In genomic region chr4:20249333-20249732, GRCh38 we compare ENCODE assay signal across 10 cellular contexts. TPM values are rescaled to one million over a fixed set of nuclear protein-coding genes. Genes with fewer than 3 reads are reported as not detected.
DNase-seq lines count a peak whose midpoint lies in the region; ATAC-seq and TF ChIP-seq lines count a peak whose summit lies in the region.
"Had no signal": no experiment of that assay in that cellular context is flagged by ENCODE, and none has a peak within 500 bp of the region (broad histone marks: within the 10 kb centered on the region; RNA-seq: fewer than 3 reads in every experiment).

No MANE protein-coding gene starts in this region.

- H3K27me3 ChIP-seq in AG04450 (ENCODE audit: control insufficient read depth, insufficient read depth, low read length) = no peaks in the 10 kb centered on the region
- no peaks in the 10 kb centered on the region for H3K27me3 ChIP-seq in adipocyte (replicated peaks; ENCODE audit: control insufficient read depth, insufficient read depth, low read length)

- H3K36me3 ChIP-seq in adipocyte (ENCODE audit: control insufficient read depth, insufficient read depth, low read length, severe bottlenecking) = no peaks in the 10 kb centered on the region

- CTCF ChIA-PET in AG04450 (lab: Charles Lee) = interaction anchor here (0.6 to 2.5 kb wide), 23 partner anchors 9 to 1556 kb away, joined by 3 to 29 read pairs (median 4); no protein-coding TSS in a partner anchor

- H3K4me1 ChIP-seq in adipocyte (ENCODE audit: control insufficient read depth, insufficient read depth, low read length) = peaks cover 3% of the 10 kb centered on the region

- H3K9me3 ChIP-seq in AG04450 (ENCODE audit: control insufficient read depth, insufficient read depth, low read length) = no peaks in the 10 kb centered on the region
- no peaks in the 10 kb centered on the region for H3K9me3 ChIP-seq in adipocyte (ENCODE audit: control insufficient read depth, low read length)

- DNase-seq in AG04450 (ENCODE audit: low read depth, low spot score) = no peak
- no peak for DNase-seq in HFF-Myc (ENCODE audit: extremely low read depth, low read depth)
- DNase-seq in adipocyte (ENCODE audit: low read depth) = peak; percentile 68
- peak; percentile 51 for DNase-seq in kidney tubule cell (ENCODE audit: low spot score)
- no peak for DNase-seq in stimulated activated naive CD8-positive, alpha-beta T cell treated with anti-CD3 and anti-CD28 coated beads, Interleukin-15, amount 100 ng/mL, for 72 hours
- no peak for DNase-seq in DMS114 treated with DMSO at 0.1 percent for 48 hours (lab: John Stamatoyannopoulos, UW; ENCODE audit: unreplicated experiment)
- no peak for DNase-seq in central memory CD4-positive, alpha-beta T cell

- POLR2A ChIA-PET in AG04450 (lab: Yijun Ruan, JAX) = no interaction called here

- no peak overlapping the region for H3K27ac ChIP-seq in AG04450 (ENCODE audit: low read depth, low read length)

- no peak overlapping the region for H3K4me3 ChIP-seq in AG04450 (ENCODE audit: low read depth, low read length)
- no peak overlapping the region for H3K4me3 ChIP-seq in HFF-Myc (replicated peaks; ENCODE audit: low read depth, low read length)
- H3K4me3 ChIP-seq in adipocyte (ENCODE audit: low read length) = no peak overlapping the region

- H3K9ac ChIP-seq in adipocyte (ENCODE audit: low read length) = peak overlapping the region; percentile 31

- peaks cover 46% of the 10 kb centered on the region for H3K27me3 Mint-ChIP-seq in stimulated activated naive CD8-positive, alpha-beta T cell treated with anti-CD3 and anti-CD28 coated beads, Interleukin-15, amount 100 ng/mL, for 72 hours

- TF ChIP-seq CTCF in AG04450 (IDR thresholded peaks at IDR 0.05; ENCODE audit: low read depth, low read length) (peak; percentile 66), HFF-Myc (IDR thresholded peaks at IDR 0.05; ENCODE audit: low read depth, low read length, missing control alignments) (peak; percentile 47)

- H3K4me1 Mint-ChIP-seq in stimulated activated naive CD8-positive, alpha-beta T cell treated with anti-CD3 and anti-CD28 coated beads, Interleukin-15, amount 100 ng/mL, for 72 hours = peaks cover 13% of the 10 kb centered on the region

- H3K27ac Mint-ChIP-seq in stimulated activated naive CD8-positive, alpha-beta T cell treated with anti-CD3 and anti-CD28 coated beads, Interleukin-15, amount 100 ng/mL, for 72 hours = no peak overlapping the region
- H3K27ac Mint-ChIP-seq: activated naive CD8-positive, alpha-beta T cell had no signal

- no peak for ATAC-seq in stimulated activated naive CD8-positive, alpha-beta T cell treated with anti-CD3 and anti-CD28 coated beads, Interleukin-15, amount 100 ng/mL, for 72 hours
- no peak for ATAC-seq in GM18868 (IDR thresholded peaks at IDR 0.05; ENCODE audit: unreplicated experiment)
- ATAC-seq: Right ventricle myocardium inferior had no signal

- peaks cover 0 to under 1% of the 10 kb centered on the region in 2 donors for H3K9me3 Mint-ChIP-seq in stimulated activated naive CD8-positive, alpha-beta T cell treated with anti-CD3 and anti-CD28 coated beads, Interleukin-15, amount 100 ng/mL, for 72 hours

- no peak overlapping the region for H3K4me3 Mint-ChIP-seq in stimulated activated naive CD8-positive, alpha-beta T cell treated with anti-CD3 and anti-CD28 coated beads, Interleukin-15, amount 100 ng/mL, for 72 hours
- H3K4me3 Mint-ChIP-seq: activated naive CD8-positive, alpha-beta T cell had no signal

RNA-seq across cellular contexts. Expression of gene SLIT2, which starts 2.4 kb away (rescaled TPM):
- polyA plus RNA-seq in AG04450 (2011; rRNA removed) = 15.2 and 16.0 TPM in 2 replicates
- 29.8 and 33.5 TPM in 2 replicates for polyA minus RNA-seq in AG04450 (2011; rRNA and poly(A)+ RNA removed)

Comparison
In these comparisons a context has a peak if more than half of its experiments do, and no peak if none do; other contexts are left out.
1. DNase-seq: peak in adipocyte (single experiment) and kidney tubule cell (single experiment); none in AG04450 (single experiment), HFF-Myc (single experiment), stimulated activated naive CD8-positive, alpha-beta T cell treated with anti-CD3 and anti-CD28 coated beads, Interleukin-15, amount 100 ng/mL, for 72 hours (0 of 2), DMS114 treated with DMSO at 0.1 percent for 48 hours (single experiment) and central memory CD4-positive, alpha-beta T cell (single experiment).